ENCODE assay signal across 28 cellular contexts in the genomic region with DNA sequence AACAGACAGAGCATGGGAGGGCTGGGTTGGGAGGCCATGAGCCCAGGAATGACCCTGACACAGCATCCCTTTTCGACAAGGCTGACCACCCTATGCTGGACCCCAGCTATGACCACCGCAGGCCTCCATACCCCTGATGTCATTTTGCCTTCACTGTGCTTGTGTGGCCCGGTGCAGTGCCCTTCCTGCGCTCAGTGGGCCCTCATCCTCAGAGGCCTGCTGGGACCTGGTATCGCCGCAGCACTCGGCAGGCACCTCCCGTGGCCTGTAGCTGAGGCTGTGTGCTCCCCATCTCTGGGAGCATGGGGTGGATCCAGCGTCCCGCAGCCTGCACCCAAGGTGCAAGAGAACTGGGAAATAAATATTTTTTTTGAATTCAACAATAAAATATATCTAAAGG.
"Had no signal": no experiment of that assay in that cellular context is flagged by ENCODE, and none has a peak within 500 bp of the region (broad histone marks: within the 10 kb centered on the region; RNA-seq: fewer than 3 reads in every experiment).

No MANE protein-coding gene starts in this region.

- H3K27ac ChIP-seq: stomach, suprapubic skin, testis, thoracic aorta, thyroid gland, tibial artery, tibial nerve, transverse colon, upper lobe of left lung, upper lobe of right lung, uterus, vagina had no signal

- H3K36me3 Mint-ChIP-seq: stimulated activated effector memory CD8-positive, alpha-beta T cell treated with anti-CD3 and anti-CD28 coated beads, Interleukin-12 subunit alpha, Interleukin-12 subunit beta, amount 100 ng/mL, for 72 hours; type B pancreatic cell had no signal

- H3K27me3 ChIP-seq: stomach, suprapubic skin, testis, thyroid gland, tibial artery, tibial nerve, transverse colon, upper lobe of left lung, upper lobe of right lung, uterus, vagina had no signal

- H3K9me3 Mint-ChIP-seq: stimulated activated effector memory CD8-positive, alpha-beta T cell treated with anti-CD3 and anti-CD28 coated beads, Interleukin-12 subunit alpha, Interleukin-12 subunit beta, amount 100 ng/mL, for 72 hours; stimulated activated memory B cell treated with anti-CD40 and anti-IgM and Interleukin-4, amounts not matched to agents 10 μg/mL and 1 μg/mL and 100 μg/mL, for 72 hours; stimulated activated naive CD8-positive, alpha-beta T cell treated with anti-CD3 and anti-CD28 coated beads, Interleukin-15, amount 100 ng/mL, for 72 hours; stimulated activated naive CD8-positive, alpha-beta T cell treated with anti-CD3 and anti-CD28 coated beads, Interleukin-15, Interleukin-2, amounts not matched to agents 100 ng/mL and 50 ng/mL, for 24 hours had no signal

- H3K9me3 ChIP-seq: stomach, suprapubic skin, testis, thoracic aorta, thyroid gland, tibial artery, tibial nerve, transverse colon, upper lobe of left lung, upper lobe of right lung, uterus, vagina had no signal

- H3K27me3 Mint-ChIP-seq: stimulated activated memory B cell treated with anti-CD40 and anti-IgM and Interleukin-4, amounts not matched to agents 10 μg/mL and 1 μg/mL and 100 μg/mL, for 72 hours; stimulated activated naive B cell treated with anti-CD40 and anti-IgM and Interleukin-4, amounts not matched to agents 10 μg/mL and 1 μg/mL and 100 μg/mL, for 72 hours; stimulated activated naive CD8-positive, alpha-beta T cell treated with anti-CD3 and anti-CD28 coated beads, Interleukin-15, amount 100 ng/mL, for 72 hours had no signal

- H3K4me3 ChIP-seq: stomach, suprapubic skin, testis, thoracic aorta, thyroid gland, tibial artery, tibial nerve, transverse colon, upper lobe of left lung, upper lobe of right lung, uterus, vagina had no signal

- H3K27ac Mint-ChIP-seq: stimulated activated effector memory CD8-positive, alpha-beta T cell treated with anti-CD3 and anti-CD28 coated beads, Interleukin-12 subunit alpha, Interleukin-12 subunit beta, amount 100 ng/mL, for 72 hours; stimulated activated naive CD8-positive, alpha-beta T cell treated with anti-CD3 and anti-CD28 coated beads, Interleukin-15, amount 100 ng/mL, for 72 hours; stimulated activated naive CD8-positive, alpha-beta T cell treated with anti-CD3 and anti-CD28 coated beads, Interleukin-15, Interleukin-2, amounts not matched to agents 100 ng/mL and 50 ng/mL, for 24 hours; type B pancreatic cell had no signal

- DNase-seq: stimulated activated CD4-positive, alpha-beta T cell treated with anti-CD3 and anti-CD28 coated beads, Interleukin-2, amount 100 ng/mL, for 48 hours; stimulated activated CD4-positive, alpha-beta T cell treated with anti-CD3 and anti-CD28 coated beads, Interleukin-4, amount 100 ng/mL, for 1 hour; stimulated activated CD4-positive, alpha-beta T cell treated with anti-CD3 and anti-CD28 coated beads, Interleukin-4, amount 100 ng/mL, for 24 hours; stimulated activated CD4-positive, alpha-beta T cell treated with anti-CD3 and anti-CD28 coated beads, Interleukin-4, amount 100 ng/mL, for 4 hours; stimulated activated CD8-positive, alpha-beta memory T cell treated with anti-CD3 and anti-CD28 coated beads, Interleukin-4, amount 100 ng/mL, for 48 hours; stimulated activated naive B cell treated with anti-CD40 and anti-IgM and Interleukin-4, amounts not matched to agents 10 μg/mL and 1 μg/mL and 100 μg/mL, for 72 hours; stimulated activated naive CD4-positive, alpha-beta T cell; stimulated activated naive CD4-positive, alpha-beta T cell treated with Interleukin-2 at 50 U/mL for 16 hours; stimulated activated naive CD8-positive, alpha-beta T cell treated with anti-CD3 and anti-CD28 coated beads, Interleukin-15, amount 100 ng/mL, for 72 hours; stimulated activated naive CD8-positive, alpha-beta T cell treated with anti-CD3 and anti-CD28 coated beads, Interleukin-15, Interleukin-2, amounts not matched to agents 100 U/mL and 50 U/mL, for 24 hours; stomach; substantia nigra; testis; thyroid gland; tibial artery; transverse colon; trophoblast cell; upper lobe of right lung; uterus had no signal

- ATAC-seq: stimulated activated effector memory CD8-positive, alpha-beta T cell treated with anti-CD3 and anti-CD28 coated beads, Interleukin-12 subunit alpha, Interleukin-12 subunit beta, amount 100 ng/mL, for 72 hours; stimulated activated memory B cell treated with anti-CD40 and anti-IgM and Interleukin-4, amounts not matched to agents 10 μg/mL and 1 μg/mL and 100 μg/mL, for 72 hours; stimulated activated naive B cell treated with anti-CD40 and anti-IgM and Interleukin-4, amounts not matched to agents 10 μg/mL and 1 μg/mL and 100 μg/mL, for 72 hours; stimulated activated naive CD8-positive, alpha-beta T cell treated with anti-CD3 and anti-CD28 coated beads, Interleukin-15, amount 100 ng/mL, for 72 hours; stimulated activated naive CD8-positive, alpha-beta T cell treated with anti-CD3 and anti-CD28 coated beads, Interleukin-15, Interleukin-2, amounts not matched to agents 100 U/mL and 50 U/mL, for 24 hours; upper lobe of right lung had no signal

- H3K36me3 ChIP-seq: stomach, suprapubic skin, thoracic aorta, thyroid gland, tibial artery, tibial nerve, transverse colon, upper lobe of left lung, upper lobe of right lung, uterus, vagina had no signal

- H3K4me3 Mint-ChIP-seq: stimulated activated effector memory CD8-positive, alpha-beta T cell treated with anti-CD3 and anti-CD28 coated beads, Interleukin-12 subunit alpha, Interleukin-12 subunit beta, amount 100 ng/mL, for 72 hours; stimulated activated memory B cell treated with anti-CD40 and anti-IgM and Interleukin-4, amounts not matched to agents 10 μg/mL and 1 μg/mL and 100 μg/mL, for 72 hours; stimulated activated naive B cell treated with anti-CD40 and anti-IgM and Interleukin-4, amounts not matched to agents 10 μg/mL and 1 μg/mL and 100 μg/mL, for 72 hours; stimulated activated naive CD8-positive, alpha-beta T cell treated with anti-CD3 and anti-CD28 coated beads, Interleukin-15, amount 100 ng/mL, for 72 hours; stimulated activated naive CD8-positive, alpha-beta T cell treated with anti-CD3 and anti-CD28 coated beads, Interleukin-15, Interleukin-2, amounts not matched to agents 100 ng/mL and 50 ng/mL, for 24 hours; type B pancreatic cell had no signal

- H3K4me1 ChIP-seq: thyroid gland, uterus had no signal
